18 cellular contexts compared by ENCODE assay signal in genomic region chr1:227796359-227796915, GRCh38. TPM values are rescaled to one million over a fixed set of nuclear protein-coding genes. Genes with fewer than 3 reads are reported as not detected.
DNase-seq lines count a peak whose midpoint lies in the region; ATAC-seq and TF ChIP-seq lines count a peak whose summit lies in the region.
"Had no signal": no experiment of that assay in that cellular context is flagged by ENCODE, and none has a peak within 500 bp of the region (broad histone marks: within the 10 kb centered on the region; RNA-seq: fewer than 3 reads in every experiment).

No MANE protein-coding gene starts in this region.

- no peak overlapping the region for H3K27ac Mint-ChIP-seq in immature natural killer cell
- H3K27ac Mint-ChIP-seq: CD8-positive, alpha-beta memory T cell had no signal

- H3K4me3 ChIP-seq in right atrium auricular region (no peak overlapping the region), neuronal stem cell (ENCODE audit: low read length in 2 of 2) (no peak overlapping the region)
- H3K4me3 ChIP-seq: GM12878 had no signal

- H3K18ac ChIP-seq in neuronal stem cell (ENCODE audit: low read length) = peak overlapping the region; percentile 77

- H3K4me2 ChIP-seq in neuronal stem cell (ENCODE audit: insufficient read depth, low read length, poor library complexity, severe bottlenecking) = no peak overlapping the region

- H3K9me3 ChIP-seq in right atrium auricular region (no peaks in the 10 kb centered on the region), neuronal stem cell (replicated peaks in 1 of 2; ENCODE audit: control insufficient read depth in 2 of 2, insufficient read depth in 1 of 2, low read depth in 1 of 2, low read length in 2 of 2) (no peaks in the 10 kb centered on the region)
- H3K9me3 ChIP-seq: Caco-2 had no signal

- H3K23ac ChIP-seq in neuronal stem cell (ENCODE audit: low read depth, low read length, poor library complexity) = no peak overlapping the region

- no peaks in the 10 kb centered on the region for H3K9me3 Mint-ChIP-seq in immature natural killer cell
- H3K9me3 Mint-ChIP-seq: CD8-positive, alpha-beta memory T cell had no signal

- no peak overlapping the region for H3K14ac ChIP-seq in neuronal stem cell (ENCODE audit: low read length)

- H4K8ac ChIP-seq in neuronal stem cell (ENCODE audit: low read depth, low read length) = peak overlapping the region; percentile 76

- H2BK5ac ChIP-seq in neuronal stem cell (ENCODE audit: low read length) = peak overlapping the region; percentile 67

- no peak overlapping the region for H3K4ac ChIP-seq in neuronal stem cell (ENCODE audit: low read length)

- H3K9ac ChIP-seq in neuronal stem cell (ENCODE audit: low read depth, low read length, poor library complexity) = no peak overlapping the region

- H3K4me1 Mint-ChIP-seq in immature natural killer cell = no peaks in the 10 kb centered on the region
- H3K4me1 Mint-ChIP-seq: CD8-positive, alpha-beta memory T cell had no signal

- intact Hi-C loops in Right ventricle myocardium superior (cut with DNase I) = no loop called here

- DNase-seq in right atrium auricular region (ENCODE audit: low spot score) (peak; percentile 23), Right ventricle myocardium superior (no peak), iPS-NIHi11 (ENCODE audit: low spot score) (peak; percentile 3), neuronal stem cell (ENCODE audit: low spot score) (no peak), EL (no peak), immature natural killer cell (no peak)
- DNase-seq: Caco-2; CD8-positive, alpha-beta memory T cell; DMS53; HCEC 1CT had no signal

- H2BK120ac ChIP-seq in neuronal stem cell (ENCODE audit: low read depth, low read length) = no peak overlapping the region

- peak overlapping the region; percentile 70 for H2AK5ac ChIP-seq in neuronal stem cell (ENCODE audit: low read depth, low read length)

- no peak for TF ChIP-seq CTCF in right atrium auricular region (IDR thresholded peaks at IDR 0.05)

- H3K4me1 ChIP-seq in right atrium auricular region = peaks cover 0 to 13% of the 10 kb centered on the region in 2 donors
- H3K4me1 ChIP-seq in neuronal stem cell (ENCODE audit: control insufficient read depth in 2 of 2, insufficient read depth in 1 of 2, low read depth in 1 of 2, low read length in 2 of 2) = peaks cover 15 to 19% of the 10 kb centered on the region in 2 donors
- H3K4me1 ChIP-seq: Caco-2 had no signal

- H2BK15ac ChIP-seq in neuronal stem cell (ENCODE audit: low read length) = peak overlapping the region; percentile 91

- peaks cover 0 to 5% (median 3%) of the 10 kb centered on the region in 3 donors for H3K27me3 Mint-ChIP-seq in immature natural killer cell (ENCODE audit: low read depth in 3 of 3)

- H4K91ac ChIP-seq in neuronal stem cell (ENCODE audit: low read depth, low read length, poor library complexity) = no peak overlapping the region

- H3K36me3 Mint-ChIP-seq in immature natural killer cell = no peaks in the 10 kb centered on the region
- H3K36me3 Mint-ChIP-seq: CD8-positive, alpha-beta memory T cell had no signal

- no peak overlapping the region for H2BK12ac ChIP-seq in neuronal stem cell (ENCODE audit: low read length)

- H3K27ac ChIP-seq in right atrium auricular region = no peak overlapping the region
- no peak overlapping the region for H3K27ac ChIP-seq in neuronal stem cell (replicated peaks; ENCODE audit: low read length)
- H3K27ac ChIP-seq: 22Rv1, HL-60 had no signal

- H3K4me3 Mint-ChIP-seq in immature natural killer cell = no peak overlapping the region
- H3K4me3 Mint-ChIP-seq: CD8-positive, alpha-beta memory T cell had no signal

- H2AFZ ChIP-seq in neuronal stem cell (ENCODE audit: low read length) = no peak overlapping the region

- WGBS in neuronal stem cell (ENCODE audit: extremely low coverage in 2 of 2, insufficient read length in 2 of 2, insufficient replicate concordance in 1 of 2), 2 donors = no CpG with 5 or more reads among the region's 5 CpGs

- H3K27me3 ChIP-seq in right atrium auricular region (no peaks in the 10 kb centered on the region), neuronal stem cell (ENCODE audit: control insufficient read depth in 3 of 3, insufficient read depth in 3 of 3, low read depth in 1 of 3, low read length in 3 of 3) (peaks cover 0 to 21% (median 0%) of the 10 kb centered on the region in 3 experiments)

- ATAC-seq in Right ventricle myocardium superior (ENCODE audit: poor library complexity) = no peak
- ATAC-seq in HG02981 (IDR thresholded peaks at IDR 0.05; ENCODE audit: unreplicated experiment) = no peak
- no peak for ATAC-seq in GM18498 (IDR thresholded peaks at IDR 0.05; ENCODE audit: unreplicated experiment)
- ATAC-seq: GM12878 had no signal

- no peaks in the 10 kb centered on the region for H3K79me1 ChIP-seq in neuronal stem cell (ENCODE audit: low read depth, low read length)

- H3K36me3 ChIP-seq in right atrium auricular region (no peaks in the 10 kb centered on the region), neuronal stem cell (replicated peaks in 1 of 2; ENCODE audit: control insufficient read depth in 2 of 2, insufficient read depth in 2 of 2, low read length in 2 of 2) (no peaks in the 10 kb centered on the region)

RNA-seq across cellular contexts. Expression of gene PRSS38, which starts 19.0 kb away (rescaled TPM):
- total RNA-seq in right atrium auricular region (not detected), Right ventricle myocardium superior (not detected)
- polyA plus RNA-seq in neuronal stem cell (2013, experiment 1 of 2) = not detected
- not detected for polyA plus RNA-seq in neuronal stem cell (2013, experiment 2 of 2)
- polyA plus RNA-seq in immature natural killer cell = not detected
- total RNA-seq: A673; Caco-2; CD8-positive, alpha-beta memory T cell; GM12878; H4 had no signal
- polyA plus RNA-seq: BJ; CD8-positive, alpha-beta memory T cell; GM12878 had no signal

Comparison
In these comparisons a context has a peak if more than half of its experiments do, and no peak if none do; other contexts are left out.
1. DNase-seq: peak in right atrium auricular region (single experiment) and iPS-NIHi11 (single experiment); none in Right ventricle myocardium superior (single experiment), neuronal stem cell (single experiment), EL (single experiment) and immature natural killer cell (0 of 3).